ENCODE assay signal across 27 cellular contexts in the genomic region with DNA sequence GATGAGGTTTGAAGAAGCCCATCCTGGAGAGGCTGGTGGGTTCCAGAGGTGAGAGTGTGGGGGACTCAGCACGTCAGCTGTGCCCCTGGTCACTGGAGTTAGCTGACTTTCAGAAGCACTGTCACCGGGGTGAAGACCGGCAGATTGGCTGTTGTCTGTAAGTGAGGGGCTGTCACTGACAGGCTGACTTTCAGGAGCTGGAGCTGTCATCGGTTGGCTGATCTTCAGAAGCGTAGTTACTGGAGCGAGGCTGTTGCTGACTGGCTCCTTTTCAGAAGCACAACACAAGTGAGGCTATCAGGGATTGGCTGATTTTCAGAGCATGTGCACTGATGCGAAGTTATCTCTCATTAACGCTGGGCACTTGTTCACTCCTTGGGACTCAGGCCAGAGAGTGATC.
"Had no signal": no experiment of that assay in that cellular context is flagged by ENCODE, and none has a peak within 500 bp of the region (broad histone marks: within the 10 kb centered on the region; RNA-seq: fewer than 3 reads in every experiment).

No MANE protein-coding gene starts in this region.

- H3K4me3 ChIP-seq: ascending aorta, body of pancreas, Peyer's patch, SJSA1 had no signal

- H3K27ac ChIP-seq: ascending aorta, body of pancreas, KMS-11, Peyer's patch, SJSA1 had no signal

- H3K9ac ChIP-seq: KMS-11 had no signal

- H3K36me3 ChIP-seq: ascending aorta, Peyer's patch, SJSA1 had no signal

- H3K9me3 ChIP-seq: ascending aorta, body of pancreas, Peyer's patch, SJSA1 had no signal

- ATAC-seq: activated CD8-positive, alpha-beta memory T cell treated with anti-CD3 and anti-CD28 coated beads, Interleukin-2, amount 10 ng/mL, durations not matched to agents 7 days and 5 days; body of pancreas; T-helper 17 cell had no signal

- H3K4me1 ChIP-seq: ascending aorta, body of pancreas, Peyer's patch had no signal

- H3K4me2 ChIP-seq: KMS-11 had no signal

- DNase-seq: activated B cell treated with CpG ODN at 0.5 μM for 24 hours; activated CD4-positive, alpha-beta T cell treated with anti-CD3 and anti-CD28 coated beads for 1 hour; activated CD4-positive, alpha-beta T cell treated with anti-CD3 and anti-CD28 coated beads, Interleukin-2, amount 10 ng/mL, durations not matched to agents 24 days and 14 days; activated CD4-positive, alpha-beta T cell treated with anti-CD3 and anti-CD28 coated beads, Interleukin-2, amount 50 U/mL, for 48 hours; activated CD8-positive, alpha-beta memory T cell treated with anti-CD3 and anti-CD28 coated beads, Interleukin-2, amount 10 ng/mL, durations not matched to agents 7 days and 5 days; activated effector memory CD4-positive, alpha-beta T cell treated with Interleukin-2 at 50 U/mL for 16 hours; activated naive CD4-positive, alpha-beta T cell; activated T-cell treated with anti-CD3 and anti-CD28 coated beads, Interleukin-2, amount 50 U/mL, for 24 hours; body of pancreas; central memory CD4-positive, alpha-beta T cell; MM.1S; NCI-H1105 treated with DMSO at 0.1 percent for 48 hours; NCI-H1436 treated with DMSO at 0.1 percent for 48 hours; NCI-H187; NCI-H2171; NCI-H2227 treated with DMSO at 0.1 percent for 48 hours; NCI-H526; NCI-H774; NK-92 treated with Interleukin-12 subunit alpha and Interleukin-12 subunit beta, amount 100 ng/mL, for 24 hours; OCI-M1; Peyer's patch; SHP77; T-helper 17 cell; T-helper 9 cell had no signal

- H3K27me3 ChIP-seq: ascending aorta, body of pancreas, Peyer's patch, SJSA1 had no signal
